Comparison of ENCODE assay signal across 17 cellular contexts in genomic region chr22:25645266-25645665, GRCh38.
DNase-seq lines count a peak whose midpoint lies in the region; ATAC-seq, FAIRE-seq and TF ChIP-seq lines count a peak whose summit lies in the region.
"Had no signal": no experiment of that assay in that cellular context is flagged by ENCODE, and none has a peak within 500 bp of the region (broad histone marks: within the 10 kb centered on the region; RNA-seq: fewer than 3 reads in every experiment).

No MANE protein-coding gene starts in this region.

- RAD21 ChIA-PET in GM12878 (lab: Charles Lee; ENCODE audit: unreplicated experiment): interaction anchor here (1.3 to 5.0 kb wide), 4 partner anchors 11 to 101 kb away, joined by 6 to 34 read pairs (median 14); no protein-coding TSS in a partner anchor

- intact Hi-C loops in IMR-90 (cut with micrococcal nuclease): no loop called here
- intact Hi-C loops in GM12878 (cut with micrococcal nuclease; ENCODE audit: unreplicated experiment): no loop called here

- H3K56ac ChIP-seq in IMR-90 (ENCODE audit: extremely low read depth, insufficient read depth, low read length): no peak overlapping the region; the same call in 1 of the 2 replicates

- POLR2A ChIA-PET in IMR-90 (lab: Charles Lee; ENCODE audit: unreplicated experiment): no interaction called here
- POLR2A ChIA-PET in GM12878 (lab: Charles Lee): interaction anchor here (0.9 to 1.2 kb wide), 3 partner anchors 10 to 101 kb away, joined by 3 to 4 read pairs (median 3); no protein-coding TSS in a partner anchor

- no peak overlapping the region for H3K4ac ChIP-seq in IMR-90 (ENCODE audit: low read depth, low read length)

- H2BK120ac ChIP-seq in IMR-90 (ENCODE audit: low read depth, low read length): no peak overlapping the region

- ATAC-seq in IMR-90 (ENCODE audit: low read depth) (peak; percentile 44; the same call in 1 of the 2 replicates), GM12878 (no peak), HG03342 (IDR thresholded peaks at IDR 0.05; ENCODE audit: unreplicated experiment) (no peak)
- ATAC-seq: activated CD4-positive, alpha-beta T cell treated with anti-CD3 and anti-CD28 coated beads for 36 hours; gastroesophageal sphincter had no signal

- H4K5ac ChIP-seq in IMR-90 (ENCODE audit: low read depth, low read length): no peak overlapping the region

- no peak overlapping the region for H3K18ac ChIP-seq in IMR-90 (ENCODE audit: low read depth, low read length)

- DNase-seq in AG20443 (ENCODE audit: low spot score) (peak; percentile 25), IMR-90 (peak; percentile 49), GM12878 (ENCODE audit: low read depth, low spot score) (no peak), hepatic stellate cell (ENCODE audit: low spot score) (peak; percentile 26), right atrium auricular region (ENCODE audit: low spot score) (no peak), middle frontal gyrus (ENCODE audit: extremely low spot score, low spot score) (no peak), NCI-H748 treated with DMSO at 0.1 percent for 48 hours (lab: John Stamatoyannopoulos, UW) (no peak)
- DNase-seq: activated CD4-positive, alpha-beta T cell treated with anti-CD3 and anti-CD28 coated beads for 36 hours; CD4-positive, alpha-beta memory T cell; NCI-H1417 treated with DMSO at 0.1 percent for 48 hours; NCI-H526; sigmoid colon; stimulated activated naive CD4-positive, alpha-beta T cell treated with Interleukin-2 at 50 U/mL for 16 hours had no signal

- no peak overlapping the region for H4K8ac ChIP-seq in IMR-90 (ENCODE audit: low read depth in 2 of 2, low read length in 2 of 2)

- H3K36me3 ChIP-seq in IMR-90 (ENCODE audit: control insufficient read depth, insufficient read depth, low read length) (no peaks in the 10 kb centered on the region), GM12878 (ENCODE audit: control insufficient read depth in 2 of 2, insufficient read depth in 2 of 2, low read length in 1 of 2) (no peaks in the 10 kb centered on the region; a peak in 1 of 4 replicates), right atrium auricular region (no peaks in the 10 kb centered on the region)
- H3K36me3 ChIP-seq: breast epithelium, gastroesophageal sphincter, sigmoid colon, tibial nerve had no signal

- no CpG with 5 or more reads among the region's 6 CpGs for WGBS in IMR-90 (ENCODE audit: extremely low coverage in 2 of 2, insufficient read length in 1 of 2), 2 experiments
- 77% methylated on average over 6 of the region's 6 CpGs for WGBS in GM12878 (ENCODE audit: insufficient coverage, insufficient replicate concordance, low lambda C conversion rate, missing lambda C conversion rate)

- no peak overlapping the region for H3K23ac ChIP-seq in IMR-90 (ENCODE audit: low read depth, low read length)

- H3K27me3 ChIP-seq in IMR-90 (ENCODE audit: control insufficient read depth, insufficient read depth, low read length) (no peaks in the 10 kb centered on the region), GM12878 (replicated peaks in 1 of 2; ENCODE audit: control insufficient read depth in 2 of 2, insufficient read depth in 2 of 2, low read length in 1 of 2) (no peaks in the 10 kb centered on the region), right atrium auricular region (no peaks in the 10 kb centered on the region)
- H3K27me3 ChIP-seq: breast epithelium, gastroesophageal sphincter, sigmoid colon, tibial nerve had no signal

- no peak for TF ChIP-seq CTCF in IMR-90 (conservative IDR thresholded peaks at IDR 0.05; ENCODE audit: low read depth, low read length)
- no peak for TF ChIP-seq CTCF in GM12878 (IDR thresholded peaks at IDR 0.05 in 2 of 3, conservative IDR thresholded peaks at IDR 0.05 in 1 of 3; ENCODE audit: control insufficient read depth in 2 of 3, extremely low read depth in 1 of 3, insufficient read depth in 1 of 3, low read depth in 3 of 3, low read length in 3 of 3)
- TF ChIP-seq CTCF in right atrium auricular region (IDR thresholded peaks at IDR 0.05): no peak

- dilution Hi-C loops in IMR-90 (cut with HindIII; ENCODE audit: low sequenced_read_pairs, unreplicated experiment): no loop called here

- H3K4me1 ChIP-seq in IMR-90 (ENCODE audit: control insufficient read depth, insufficient read depth, low read length) (no peaks in the 10 kb centered on the region), GM12878 (ENCODE audit: control insufficient read depth, insufficient read depth, low read length) (peaks cover 13% of the 10 kb centered on the region; the same call in 1 of the 2 replicates), right atrium auricular region (peaks cover 0 to 14% of the 10 kb centered on the region in 2 donors)
- H3K4me1 ChIP-seq: breast epithelium, tibial nerve had no signal

- H3K9ac ChIP-seq in IMR-90 (ENCODE audit: low read depth, low read length) (no peak overlapping the region), GM12878 (ENCODE audit: control insufficient read depth, insufficient read depth, low read length) (no peak overlapping the region)

- no peaks in the 10 kb centered on the region; the same call in 1 of the 2 replicates for H3K9me1 ChIP-seq in IMR-90 (ENCODE audit: insufficient read depth, low read length)

- H2BK5ac ChIP-seq in IMR-90 (ENCODE audit: low read depth, low read length, poor library complexity, severe bottlenecking): no peak overlapping the region

- H2AFZ ChIP-seq in IMR-90 (replicated peaks; ENCODE audit: low read length, poor library complexity): peak overlapping the region; percentile 51
- H2AFZ ChIP-seq in GM12878 (ENCODE audit: control insufficient read depth, low read depth, low read length): no peak overlapping the region

- H3K4me2 ChIP-seq in IMR-90 (ENCODE audit: low read depth, low read length) (no peak overlapping the region), GM12878 (ENCODE audit: control insufficient read depth, insufficient read depth) (no peak overlapping the region)

- TF ChIP-seq POLR2A in IMR-90 (IDR thresholded peaks at IDR 0.05; ENCODE audit: low read depth, low read length): no peak
- TF ChIP-seq POLR2A in GM12878 (IDR thresholded peaks at IDR 0.05; ENCODE audit: low read depth, low read length): no peak

- no peak overlapping the region for H3K4me3 ChIP-seq in IMR-90 (ENCODE audit: insufficient read depth, low read depth, low read length)
- H3K4me3 ChIP-seq in GM12878: no peak overlapping the region
- H3K4me3 ChIP-seq in right atrium auricular region: no peak overlapping the region
- H3K4me3 ChIP-seq: breast epithelium, gastroesophageal sphincter, sigmoid colon, tibial nerve had no signal

- SMC1A ChIA-PET in GM12878 (lab: Charles Lee; ENCODE audit: uncharacterized antibody, unreplicated experiment): interaction anchor here (0.9 to 6.5 kb wide), 10 partner anchors 9 to 101 kb away, joined by 3 to 58 read pairs (median 7); no protein-coding TSS in a partner anchor

- no peak overlapping the region for H4K91ac ChIP-seq in IMR-90 (ENCODE audit: insufficient read depth, low read depth, low read length)

- no peaks in the 10 kb centered on the region for H4K20me1 ChIP-seq in IMR-90 (ENCODE audit: insufficient read depth, low read length)
- H4K20me1 ChIP-seq in GM12878 (ENCODE audit: control insufficient read depth, insufficient read depth): no peaks in the 10 kb centered on the region

- BruUV-seq in IMR-90 (replicated peaks; lab: Mats Ljungman, UMichigan): no TSS peak
- TSS peak; percentile 16 for BruUV-seq in GM12878 (replicated peaks; lab: Mats Ljungman, UMichigan)

- no peak for FAIRE-seq in GM12878 (lab: Jason Lieb, UNC)

- H3K9me3 ChIP-seq in IMR-90 (ENCODE audit: control insufficient read depth, insufficient read depth, low read length) (no peaks in the 10 kb centered on the region), GM12878 (replicated peaks; ENCODE audit: control insufficient read depth, insufficient read depth, low read length) (no peaks in the 10 kb centered on the region; the same call in 1 of the 3 replicates), right atrium auricular region (peaks cover 0 to 2% of the 10 kb centered on the region in 2 donors)
- H3K9me3 ChIP-seq: breast epithelium, gastroesophageal sphincter, tibial nerve had no signal

- no peak overlapping the region for H2BK15ac ChIP-seq in IMR-90 (ENCODE audit: low read depth, low read length)

- CTCF ChIA-PET in IMR-90 (lab: Yijun Ruan, JAX): no interaction called here
- CTCF ChIA-PET in GM12878 (lab: Yijun Ruan, JAX): interaction anchor here (0.8 to 2.5 kb wide), 6 partner anchors 9 to 78 kb away, joined by 3 to 16 read pairs (median 4); no protein-coding TSS in a partner anchor

- no peak overlapping the region for H2AK9ac ChIP-seq in IMR-90 (replicated peaks; ENCODE audit: low read depth, low read length, poor library complexity)

- no peak for TF ChIP-seq EP300 in GM12878 (IDR thresholded peaks at IDR 0.05; ENCODE audit: borderline replicate concordance in 1 of 2, control insufficient read depth in 1 of 2, low read depth in 2 of 2, low read length in 2 of 2)

- H3K14ac ChIP-seq in IMR-90 (replicated peaks; ENCODE audit: low read depth, low read length): no peak overlapping the region

- no peak overlapping the region for H2BK20ac ChIP-seq in IMR-90 (ENCODE audit: low read depth, low read length)

- H3K79me2 ChIP-seq in GM12878 (ENCODE audit: control insufficient read depth, insufficient read depth, low read length): peaks cover 4% of the 10 kb centered on the region; the same call in 1 of the 2 replicates

- TF ChIP-seq RAD21 in IMR-90 (IDR thresholded peaks at IDR 0.05; ENCODE audit: low read length) (no peak), GM12878 (IDR thresholded peaks at IDR 0.05; ENCODE audit: insufficient read depth, low read depth, low read length) (no peak)

- no peaks in the 10 kb centered on the region for H3K79me1 ChIP-seq in IMR-90 (ENCODE audit: low read depth in 1 of 2, low read length in 2 of 2)

- H3K27ac ChIP-seq in IMR-90 (ENCODE audit: insufficient read depth, low read length): no peak overlapping the region
- H3K27ac ChIP-seq in GM12878 (ENCODE audit: control insufficient read depth, insufficient read depth): no peak overlapping the region
- H3K27ac ChIP-seq in right atrium auricular region: no peak overlapping the region
- H3K27ac ChIP-seq: breast epithelium, gastroesophageal sphincter, tibial nerve had no signal

- in situ Hi-C loops in IMR-90 (cut with MboI; ENCODE audit: low sequenced_read_pairs) (no loop called here), GM12878 (cut with MboI) (no loop called here)

- no peak overlapping the region for H2AK5ac ChIP-seq in IMR-90 (ENCODE audit: low read depth, low read length)

TF ChIP-seq in GM12878, 131 proteins besides CTCF, POLR2A, EP300 and RAD21 (continues in another document):
- TF ChIP-seq FOXK2 (IDR thresholded peaks at IDR 0.05) (no peak), WRNIP1 (IDR thresholded peaks at IDR 0.05; ENCODE audit: borderline replicate concordance, low read depth, low read length) (no peak), TBL1XR1 (IDR thresholded peaks at IDR 0.05; ENCODE audit: low read depth, low read length) (no peak), PML (IDR thresholded peaks at IDR 0.05; ENCODE audit: low read length) (no peak), MXI1 (IDR thresholded peaks at IDR 0.05; ENCODE audit: low read depth, low read length) (no peak), RCOR1 (conservative IDR thresholded peaks at IDR 0.05; ENCODE audit: low read depth, low read length) (no peak), KLF5 (IDR thresholded peaks at IDR 0.05; ENCODE audit: partially characterized antibody) (no peak), TARDBP (IDR thresholded peaks at IDR 0.05; ENCODE audit: borderline replicate concordance) (no peak)

Comparison
In these comparisons a context has a peak if more than half of its experiments do, and no peak if none do; other contexts are left out.
1. DNase-seq: peak in AG20443 (single experiment), IMR-90 (single experiment) and hepatic stellate cell (single experiment); none in GM12878 (single experiment), right atrium auricular region (single experiment), middle frontal gyrus (single experiment) and NCI-H748 treated with DMSO at 0.1 percent for 48 hours (single experiment).